Comparison of ENCODE assay signal across 17 cellular contexts in the genomic region with DNA sequence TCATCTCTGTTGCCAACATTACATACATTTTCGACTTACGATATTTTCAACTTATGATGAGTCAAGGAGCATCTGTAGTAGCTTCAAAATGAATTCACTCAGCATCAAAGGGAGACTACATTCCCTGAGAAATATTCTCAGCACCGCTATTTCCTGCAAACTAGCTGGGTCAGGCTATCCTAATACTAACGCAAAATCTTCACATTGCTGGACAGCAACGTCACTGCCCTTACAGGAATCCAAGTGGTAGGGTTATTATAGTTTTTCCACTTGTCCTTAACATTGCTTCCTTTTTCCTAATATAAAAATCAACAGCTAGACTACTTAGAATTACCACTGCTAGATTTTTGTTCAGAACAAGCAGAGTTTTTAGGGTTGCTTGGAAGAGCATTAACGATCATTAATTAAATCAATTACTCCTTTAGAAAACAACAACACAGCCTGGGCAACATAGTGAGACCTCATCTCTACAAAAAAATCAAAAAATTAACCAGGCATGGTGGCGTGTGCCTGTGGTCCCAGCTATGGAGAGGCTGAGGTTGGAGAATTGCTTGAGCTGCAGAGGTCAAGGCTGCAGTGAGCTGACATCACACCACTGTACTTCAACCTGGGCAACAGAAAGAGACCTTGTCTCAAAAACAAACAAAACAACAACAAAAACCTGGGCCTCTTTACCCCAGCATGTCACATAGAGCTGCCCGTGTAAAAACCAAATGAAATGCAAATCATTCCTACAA. TPM values are rescaled to one million over a fixed set of nuclear protein-coding genes. Genes with fewer than 3 reads are reported as not detected.
DNase-seq lines count a peak whose midpoint lies in the region; ATAC-seq and TF ChIP-seq lines count a peak whose summit lies in the region.
"Had no signal": no experiment of that assay in that cellular context is flagged by ENCODE, and none has a peak within 500 bp of the region (broad histone marks: within the 10 kb centered on the region; RNA-seq: fewer than 3 reads in every experiment).

No MANE protein-coding gene starts in this region.

- no peaks in the 10 kb centered on the region for H3K36me3 ChIP-seq in BJ (ENCODE audit: control insufficient read depth, insufficient read depth, low read length)
- H3K36me3 ChIP-seq in naive thymus-derived CD4-positive, alpha-beta T cell (ENCODE audit: control insufficient read depth in 2 of 3, insufficient read depth in 3 of 3, low read length in 3 of 3), result no peaks in the 10 kb centered on the region
- H3K36me3 ChIP-seq: thyroid gland had no signal

- peak; percentile 35 for DNase-seq in BJ (ENCODE audit: low read depth)
- DNase-seq in glomerular visceral epithelial cell (ENCODE audit: extremely low spot score), result peak; percentile 60
- DNase-seq in naive thymus-derived CD4-positive, alpha-beta T cell, result no peak
- DNase-seq in middle frontal gyrus (ENCODE audit: extremely low spot score, low spot score), result no peak
- no peak for DNase-seq in putamen (ENCODE audit: low spot score)
- DNase-seq in stimulated activated CD4-positive, alpha-beta T cell treated with anti-CD3 and anti-CD28 coated beads, Interleukin-2, amount 100 ng/mL, for 48 hours, result no peak
- DNase-seq: activated CD8-positive, alpha-beta memory T cell treated with anti-CD3 and anti-CD28 coated beads, Interleukin-2, amount 50 U/mL, for 48 hours; CD8-positive, alpha-beta T cell; NCI-H1105; NCI-H82; stimulated activated CD4-positive, alpha-beta T cell treated with anti-CD3 and anti-CD28 coated beads, Interleukin-4, amount 100 ng/mL, for 1 hour; T-helper 1 cell; thyroid gland had no signal

- POLR2A ChIA-PET in BJ (lab: Charles Lee), result interaction anchor here (0.6 kb wide), 1 partner anchor 280 kb away, joined by 4 read pairs; no protein-coding TSS in a partner anchor
- POLR2A ChIA-PET in naive thymus-derived CD4-positive, alpha-beta T cell (lab: Charles Lee), result interaction anchor here (0.5 to 1.3 kb wide), 2 partner anchors 28 to 1704 kb away, joined by 3 to 4 read pairs; a partner anchor contains a TSS

- no peaks in the 10 kb centered on the region for H3K27me3 ChIP-seq in BJ (ENCODE audit: control insufficient read depth, insufficient read depth, low read length)
- no peaks in the 10 kb centered on the region for H3K27me3 ChIP-seq in naive thymus-derived CD4-positive, alpha-beta T cell (ENCODE audit: control insufficient read depth in 2 of 2, insufficient read depth in 2 of 2, low read length in 2 of 2)
- H3K27me3 ChIP-seq: thyroid gland had no signal

- intact Hi-C loops in naive thymus-derived CD4-positive, alpha-beta T cell (cut with micrococcal nuclease), result loop anchor here (10.0 kb wide), 3 partner anchors 68 to 408 kb away; a partner anchor contains a TSS

- no peak overlapping the region for H3K27ac ChIP-seq in naive thymus-derived CD4-positive, alpha-beta T cell (ENCODE audit: low read depth, low read length)
- H3K27ac ChIP-seq: HL-60, thyroid gland had no signal

- no peak overlapping the region for H3K4me3 ChIP-seq in BJ (ENCODE audit: low read depth, low read length)
- 0 out of 2 replicates have a peak overlapping the region, but pooled peaks have one; percentile 3 for H3K4me3 ChIP-seq in WI38 (ENCODE audit: low read depth, low read length)
- no peak overlapping the region for H3K4me3 ChIP-seq in naive thymus-derived CD4-positive, alpha-beta T cell (ENCODE audit: low read length)
- H3K4me3 ChIP-seq: thyroid gland had no signal

- H3K4me3 Mint-ChIP-seq in naive thymus-derived CD4-positive, alpha-beta T cell, result peak overlapping the region in 7 of 10 donors; percentile 2 to 51 (median 29)
- H3K4me3 Mint-ChIP-seq: CD8-positive, alpha-beta T cell had no signal

- H3K9me3 Mint-ChIP-seq in naive thymus-derived CD4-positive, alpha-beta T cell, result no peaks in the 10 kb centered on the region
- H3K9me3 Mint-ChIP-seq: brain; CD8-positive, alpha-beta T cell had no signal

- no peak for ATAC-seq in naive thymus-derived CD4-positive, alpha-beta T cell
- ATAC-seq in GM18870 (IDR thresholded peaks at IDR 0.05; ENCODE audit: unreplicated experiment), result no peak
- ATAC-seq: CD8-positive, alpha-beta T cell had no signal

- H3K9me3 ChIP-seq in naive thymus-derived CD4-positive, alpha-beta T cell (ENCODE audit: control insufficient read depth in 2 of 3, low read length in 3 of 3), result no peaks in the 10 kb centered on the region
- H3K9me3 ChIP-seq: thyroid gland had no signal

- peaks cover 46 to 92% (median 87%) of the 10 kb centered on the region in 7 donors for H3K4me1 Mint-ChIP-seq in naive thymus-derived CD4-positive, alpha-beta T cell

- H3K27me3 Mint-ChIP-seq in naive thymus-derived CD4-positive, alpha-beta T cell, result no peaks in the 10 kb centered on the region
- H3K27me3 Mint-ChIP-seq: brain had no signal

- CTCF ChIA-PET in BJ (lab: Yijun Ruan, JAX), result interaction anchor here (0.8 to 2.0 kb wide), 2 partner anchors 473 to 786 kb away, joined by 4 to 7 read pairs; no protein-coding TSS in a partner anchor
- CTCF ChIA-PET in naive thymus-derived CD4-positive, alpha-beta T cell (lab: Charles Lee), result interaction anchor here (0.6 to 0.9 kb wide), 3 partner anchors 29 to 385 kb away, joined by 3 read pairs; a partner anchor contains a TSS

- peak overlapping the region in 2 of 9 donors; percentile 0 to 21 for H3K27ac Mint-ChIP-seq in naive thymus-derived CD4-positive, alpha-beta T cell
- H3K27ac Mint-ChIP-seq: CD8-positive, alpha-beta T cell had no signal

- TF ChIP-seq CTCF in BJ (IDR thresholded peaks at IDR 0.05; ENCODE audit: insufficient read depth, low read depth, low read length) (no peak), WI38 (IDR thresholded peaks at IDR 0.05; ENCODE audit: low read depth, low read length) (no peak)

- H3K4me1 ChIP-seq in naive thymus-derived CD4-positive, alpha-beta T cell (ENCODE audit: control insufficient read depth in 2 of 2, insufficient read depth in 2 of 2, low read length in 2 of 2), result peaks cover 19 to 30% of the 10 kb centered on the region in 2 donors

- H3K36me3 Mint-ChIP-seq in naive thymus-derived CD4-positive, alpha-beta T cell, result peaks cover 0 to 17% (median 3%) of the 10 kb centered on the region in 5 donors
- H3K36me3 Mint-ChIP-seq: brain; CD8-positive, alpha-beta T cell had no signal

RNA-seq across cellular contexts. Expression of a gene that starts 6.9 kb away (rescaled TPM):
- polyA plus RNA-seq in BJ (2011; rRNA removed), result 106 and 142 TPM in 2 replicates
- polyA minus RNA-seq in BJ (2011; rRNA and poly(A)+ RNA removed), result 70.3 and 77.2 TPM in 2 replicates
- total RNA-seq in naive thymus-derived CD4-positive, alpha-beta T cell, result 100 to 1,000 TPM; 119 to 170 (median 142) TPM
- polyA plus RNA-seq in naive thymus-derived CD4-positive, alpha-beta T cell, result 100 to 1,000 TPM; 110 to 127 TPM

RNA-seq across cellular contexts. Expression of a gene that starts 28.5 kb away (rescaled TPM):
- polyA plus RNA-seq in BJ (2011; rRNA removed), result 7.8 and 12.8 TPM in 2 replicates
- 10.9 and 13.9 TPM in 2 replicates for polyA minus RNA-seq in BJ (2011; rRNA and poly(A)+ RNA removed)
- 10 to 100 TPM; 10.4 to 16.6 (median 11.5) TPM for total RNA-seq in naive thymus-derived CD4-positive, alpha-beta T cell
- 1 to 10 TPM; 8.9 to 10.0 TPM for polyA plus RNA-seq in naive thymus-derived CD4-positive, alpha-beta T cell

Comparison
In these comparisons a context has a peak if more than half of its experiments do, and no peak if none do; other contexts are left out.
1. DNase-seq: peak in BJ (single experiment) and glomerular visceral epithelial cell (single experiment); none in naive thymus-derived CD4-positive, alpha-beta T cell (0 of 9), middle frontal gyrus (single experiment), putamen (single experiment) and stimulated activated CD4-positive, alpha-beta T cell treated with anti-CD3 and anti-CD28 coated beads, Interleukin-2, amount 100 ng/mL, for 48 hours (0 of 2).